Comparison of ENCODE assay signal across 9 cellular contexts in the genomic region with DNA sequence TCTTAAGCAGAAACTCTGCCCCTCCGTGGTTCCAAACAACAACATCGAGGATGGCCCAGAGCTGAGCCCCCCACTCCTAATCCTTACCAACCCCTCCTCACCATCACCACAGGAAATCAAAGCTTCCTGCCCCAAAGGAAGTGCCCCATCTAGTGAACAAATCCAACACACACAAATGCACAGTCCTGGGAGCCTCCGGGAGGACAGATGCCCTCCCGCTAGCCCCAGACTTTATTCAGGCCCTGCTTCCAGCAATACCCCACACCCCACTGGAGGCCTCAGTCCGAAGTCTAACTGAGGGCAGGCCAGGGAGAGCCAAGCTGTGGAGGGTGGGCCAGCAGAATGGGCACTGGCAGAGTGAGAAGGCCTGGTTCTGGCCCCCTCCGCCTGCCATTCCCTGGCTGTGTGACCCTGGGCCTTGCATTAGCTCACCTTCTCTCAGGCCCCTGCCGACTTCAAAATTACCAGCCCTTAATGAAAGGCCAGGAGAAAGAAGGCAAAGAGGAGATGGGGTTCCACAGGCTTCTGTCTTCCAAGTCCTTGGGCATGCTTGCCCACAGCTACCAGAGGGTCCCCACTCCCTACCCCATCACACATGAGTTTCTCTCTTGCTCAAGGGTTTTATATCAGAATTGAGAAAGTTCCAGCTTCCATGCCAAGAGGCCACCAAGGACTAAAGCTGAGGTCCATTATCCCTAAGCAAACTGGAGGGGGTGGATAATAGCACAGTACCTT. TPM values are rescaled to one million over a fixed set of nuclear protein-coding genes. Genes with fewer than 3 reads are reported as not detected.
DNase-seq lines count a peak whose midpoint lies in the region; ATAC-seq, FAIRE-seq and TF ChIP-seq lines count a peak whose summit lies in the region.
"Had no signal": no experiment of that assay in that cellular context is flagged by ENCODE, and none has a peak within 500 bp of the region (broad histone marks: within the 10 kb centered on the region; RNA-seq: fewer than 3 reads in every experiment).

No MANE protein-coding gene starts in this region.

- in situ Hi-C loops in astrocyte of the cerebellum (cut with HindIII; ENCODE audit: low sequenced_read_pairs), result no loop called here

- H3K27ac Mint-ChIP-seq in activated naive CD4-positive, alpha-beta T cell treated with anti-CD3 and anti-CD28 coated beads, Interleukin-2, amount 10 ng/mL, durations not matched to agents 7 days and 5 days, result peak overlapping the region; percentile 90

- H3K27me3 ChIP-seq in lower lobe of right lung (ENCODE audit: low read depth) (no peaks in the 10 kb centered on the region), upper lobe of right lung (no peaks in the 10 kb centered on the region)

- no peak for FAIRE-seq in D721Med (lab: Jason Lieb, UNC)

- peak overlapping the region; percentile 64 for H3K4me3 ChIP-seq in astrocyte of the cerebellum (ENCODE audit: low read depth, low read length)
- peak overlapping the region; percentile 72 for H3K4me3 ChIP-seq in lower lobe of right lung
- H3K4me3 ChIP-seq in upper lobe of right lung, result peak overlapping the region; percentile 82

- no peaks in the 10 kb centered on the region for H3K27me3 Mint-ChIP-seq in activated naive CD4-positive, alpha-beta T cell treated with anti-CD3 and anti-CD28 coated beads, Interleukin-2, amount 10 ng/mL, durations not matched to agents 7 days and 5 days

- TF ChIP-seq CTCF in astrocyte of the cerebellum (IDR thresholded peaks at IDR 0.05; ENCODE audit: low read depth, low read length, missing control alignments), result peak; percentile 36
- peak; percentile 12 for TF ChIP-seq CTCF in lower lobe of right lung (IDR thresholded peaks at IDR 0.05)
- peak; percentile 20 for TF ChIP-seq CTCF in upper lobe of right lung (IDR thresholded peaks at IDR 0.05)
- no peak for TF ChIP-seq CTCF in D721Med (IDR thresholded peaks at IDR 0.05; ENCODE audit: insufficient read depth, missing control alignments)

- H3K4me1 ChIP-seq in lower lobe of right lung (peaks cover 85% of the 10 kb centered on the region), upper lobe of right lung (peaks cover 80% of the 10 kb centered on the region)

- H3K36me3 ChIP-seq in lower lobe of right lung, result no peaks in the 10 kb centered on the region
- H3K36me3 ChIP-seq in upper lobe of right lung, result no peaks in the 10 kb centered on the region

- CTCF ChIA-PET in activated naive CD4-positive, alpha-beta T cell treated with anti-CD3 and anti-CD28 coated beads, Interleukin-2, amount 10 ng/mL, durations not matched to agents 7 days and 5 days (lab: Charles Lee), result interaction anchor here (1.0 to 29.3 kb wide), 12 partner anchors 9 to 132 kb away, joined by 3 to 716 read pairs (median 9); no protein-coding TSS in a partner anchor

- DNase-seq in activated naive CD4-positive, alpha-beta T cell treated with anti-CD3 and anti-CD28 coated beads, Interleukin-2, amount 10 ng/mL, durations not matched to agents 7 days and 5 days, result no peak
- no peak for DNase-seq in activated naive CD4-positive, alpha-beta T cell treated with anti-CD3 and anti-CD28 coated beads, Interleukin-2, amount 50 U/mL, for 16 hours
- DNase-seq in astrocyte of the cerebellum (ENCODE audit: low read depth) (no peak), lower lobe of right lung (no peak), upper lobe of right lung (peak; percentile 58), D721Med (ENCODE audit: insufficient read length, low spot score) (no peak)
- DNase-seq: stimulated activated CD4-positive, alpha-beta T cell treated with anti-CD3 and anti-CD28 coated beads, Interleukin-12 subunit alpha, Interleukin-12 subunit beta, amount 100 ng/mL, for 4 hours had no signal

- no peak for ATAC-seq in lower lobe of right lung
- ATAC-seq in upper lobe of right lung, result no peak
- ATAC-seq in HG03571 (IDR thresholded peaks at IDR 0.05; ENCODE audit: unreplicated experiment), result no peak
- no peak for ATAC-seq in HG02610 (IDR thresholded peaks at IDR 0.05; ENCODE audit: unreplicated experiment)

- peaks cover 57% of the 10 kb centered on the region for H3K36me3 Mint-ChIP-seq in activated naive CD4-positive, alpha-beta T cell treated with anti-CD3 and anti-CD28 coated beads, Interleukin-2, amount 10 ng/mL, durations not matched to agents 7 days and 5 days

- H3K27ac ChIP-seq in lower lobe of right lung (peak overlapping the region; percentile 97), upper lobe of right lung (peak overlapping the region; percentile 97)

- intact Hi-C loops in lower lobe of right lung (cut with DNase I), result no loop called here
- intact Hi-C loops in upper lobe of right lung (cut with DNase I), result no loop called here

- H3K9me3 ChIP-seq in lower lobe of right lung (no peaks in the 10 kb centered on the region), upper lobe of right lung (no peaks in the 10 kb centered on the region)

- no peaks in the 10 kb centered on the region for H3K9me3 Mint-ChIP-seq in activated naive CD4-positive, alpha-beta T cell treated with anti-CD3 and anti-CD28 coated beads, Interleukin-2, amount 10 ng/mL, durations not matched to agents 7 days and 5 days

- H3K4me1 Mint-ChIP-seq in activated naive CD4-positive, alpha-beta T cell treated with anti-CD3 and anti-CD28 coated beads, Interleukin-2, amount 10 ng/mL, durations not matched to agents 7 days and 5 days, result peaks cover 69% of the 10 kb centered on the region

- H3K4me3 Mint-ChIP-seq in activated naive CD4-positive, alpha-beta T cell treated with anti-CD3 and anti-CD28 coated beads, Interleukin-2, amount 10 ng/mL, durations not matched to agents 7 days and 5 days, result peak overlapping the region; percentile 94

RNA-seq across cellular contexts. Expression of a gene that starts 2.3 kb away (rescaled TPM):
- total RNA-seq in lower lobe of right lung, result 104 TPM
- 135 TPM for total RNA-seq in upper lobe of right lung

RNA-seq across cellular contexts. Expression of a gene that starts 44.4 kb away (rescaled TPM):
- total RNA-seq in lower lobe of right lung (39.9 TPM), upper lobe of right lung (40.9 TPM)

RNA-seq across cellular contexts. Expression of a gene that starts 58.8 kb away (rescaled TPM):
- total RNA-seq in lower lobe of right lung (44.5 TPM), upper lobe of right lung (69.6 TPM)
